1 cellular context compared by ENCODE assay signal in the genomic region with DNA sequence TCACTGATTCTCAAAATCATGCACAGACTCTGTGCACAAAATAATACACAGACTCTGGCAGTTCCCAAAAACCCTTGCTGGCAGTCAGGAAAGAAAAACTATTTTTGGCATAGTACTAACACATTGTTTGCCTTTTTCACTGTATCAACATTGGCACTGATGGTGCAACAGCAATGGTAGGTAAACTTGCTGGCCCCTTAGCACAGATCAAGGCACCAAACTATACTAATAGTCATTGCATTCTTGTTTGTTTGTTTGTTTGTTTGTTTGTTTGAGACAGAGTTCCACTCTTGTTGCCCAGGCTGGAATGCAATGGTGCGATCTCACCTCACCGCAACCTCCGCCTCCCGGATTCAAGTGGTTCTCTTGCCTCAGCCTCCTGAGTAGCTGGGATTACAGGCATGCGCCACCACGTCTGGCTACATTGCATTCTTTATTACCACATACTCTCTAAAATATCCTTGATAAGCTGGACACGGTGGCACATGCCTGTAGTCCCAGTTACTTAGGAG.
A peak's percentile ranks its signal among the peaks of the same experiment; 100 is the strongest.
TF ChIP-seq lines count a peak whose summit lies in the region.

No MANE protein-coding gene starts in this region.

TF ChIP-seq in HepG2, 621 proteins besides CTCF, POLR2A, EP300 and RAD21 (continued from another document and continues in another):
- no peak for TF ChIP-seq ZFP62 (CRISPR knock-in tag; IDR thresholded peaks at IDR 0.05)
- no peak for TF ChIP-seq PLRG1 (conservative IDR thresholded peaks at IDR 0.05)
- TF ChIP-seq, protein P1, sequence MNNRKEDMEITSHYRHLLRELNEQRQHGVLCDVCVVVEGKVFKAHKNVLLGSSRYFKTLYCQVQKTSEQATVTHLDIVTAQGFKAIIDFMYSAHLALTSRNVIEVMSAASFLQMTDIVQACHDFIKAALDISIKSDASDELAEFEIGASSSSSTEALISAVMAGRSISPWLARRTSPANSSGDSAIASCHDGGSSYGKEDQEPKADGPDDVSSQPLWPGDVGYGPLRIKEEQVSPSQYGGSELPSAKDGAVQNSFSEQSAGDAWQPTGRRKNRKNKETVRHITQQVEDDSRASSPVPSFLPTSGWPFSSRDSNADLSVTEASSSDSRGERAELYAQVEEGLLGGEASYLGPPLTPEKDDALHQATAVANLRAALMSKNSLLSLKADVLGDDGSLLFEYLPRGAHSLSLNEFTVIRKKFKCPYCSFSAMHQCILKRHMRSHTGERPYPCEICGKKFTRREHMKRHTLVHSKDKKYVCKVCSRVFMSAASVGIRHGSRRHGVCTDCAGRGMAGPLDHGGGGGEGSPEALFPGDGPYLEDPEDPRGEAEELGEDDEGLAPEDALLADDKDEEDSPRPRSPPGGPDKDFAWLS (CRISPR knock-in tag; IDR thresholded peaks at IDR 0.05; ENCODE audit: borderline replicate concordance), result no peak
- TF ChIP-seq ZC3H13 (CRISPR knock-in tag; IDR thresholded peaks at IDR 0.05), result no peak
- TF ChIP-seq ZNF816 (CRISPR knock-in tag; IDR thresholded peaks at IDR 0.05; ENCODE audit: borderline replicate concordance), result no peak
- TF ChIP-seq ZNF30 (CRISPR knock-in tag; IDR thresholded peaks at IDR 0.05), result no peak
- no peak for TF ChIP-seq MYNN (CRISPR knock-in tag; IDR thresholded peaks at IDR 0.05; ENCODE audit: low read depth)
- TF ChIP-seq KMT2A (CRISPR knock-in tag; IDR thresholded peaks at IDR 0.05), result no peak
- TF ChIP-seq, protein P2, sequence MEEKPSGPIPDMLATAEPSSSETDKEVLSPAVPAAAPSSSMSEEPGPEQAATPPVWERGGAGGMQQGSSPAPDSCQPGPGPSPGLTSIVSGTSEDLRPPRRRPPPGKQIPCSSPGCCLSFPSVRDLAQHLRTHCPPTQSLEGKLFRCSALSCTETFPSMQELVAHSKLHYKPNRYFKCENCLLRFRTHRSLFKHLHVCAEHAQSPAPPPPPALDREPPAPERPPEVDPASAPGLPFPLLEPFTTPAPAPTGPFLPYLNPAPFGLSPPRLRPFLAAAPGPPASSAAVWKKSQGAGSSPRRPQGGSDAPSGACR (CRISPR knock-in tag; IDR thresholded peaks at IDR 0.05), result no peak
- TF ChIP-seq ZFP36 (IDR thresholded peaks at IDR 0.05; ENCODE audit: borderline replicate concordance, low read depth, low read length, partially characterized antibody), result no peak
- no peak for TF ChIP-seq ZNF737 (CRISPR knock-in tag; IDR thresholded peaks at IDR 0.05; ENCODE audit: borderline replicate concordance)
- 0 out of 2 replicates have a peak, but pooled peaks have one; percentile 16 for TF ChIP-seq ZMYM4 (CRISPR knock-in tag; IDR thresholded peaks at IDR 0.05)
- no peak for TF ChIP-seq PHF20 (CRISPR knock-in tag; IDR thresholded peaks at IDR 0.05)
- no peak for TF ChIP-seq GATAD1 (CRISPR knock-in tag; IDR thresholded peaks at IDR 0.05)
- no peak for TF ChIP-seq ZNF556 (CRISPR knock-in tag; IDR thresholded peaks at IDR 0.05; ENCODE audit: borderline replicate concordance)
- TF ChIP-seq MED8 (CRISPR knock-in tag; IDR thresholded peaks at IDR 0.05; ENCODE audit: insufficient replicate concordance), result no peak
- TF ChIP-seq, protein P3, sequence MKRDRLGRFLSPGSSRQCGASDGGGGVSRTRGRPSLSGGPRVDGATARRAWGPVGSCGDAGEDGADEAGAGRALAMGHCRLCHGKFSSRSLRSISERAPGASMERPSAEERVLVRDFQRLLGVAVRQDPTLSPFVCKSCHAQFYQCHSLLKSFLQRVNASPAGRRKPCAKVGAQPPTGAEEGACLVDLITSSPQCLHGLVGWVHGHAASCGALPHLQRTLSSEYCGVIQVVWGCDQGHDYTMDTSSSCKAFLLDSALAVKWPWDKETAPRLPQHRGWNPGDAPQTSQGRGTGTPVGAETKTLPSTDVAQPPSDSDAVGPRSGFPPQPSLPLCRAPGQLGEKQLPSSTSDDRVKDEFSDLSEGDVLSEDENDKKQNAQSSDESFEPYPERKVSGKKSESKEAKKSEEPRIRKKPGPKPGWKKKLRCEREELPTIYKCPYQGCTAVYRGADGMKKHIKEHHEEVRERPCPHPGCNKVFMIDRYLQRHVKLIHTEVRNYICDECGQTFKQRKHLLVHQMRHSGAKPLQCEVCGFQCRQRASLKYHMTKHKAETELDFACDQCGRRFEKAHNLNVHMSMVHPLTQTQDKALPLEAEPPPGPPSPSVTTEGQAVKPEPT (CRISPR knock-in tag; IDR thresholded peaks at IDR 0.05; ENCODE audit: low read depth), result no peak
- TF ChIP-seq NCOA2 (CRISPR knock-in tag; IDR thresholded peaks at IDR 0.05), result 0 out of 2 replicates have a peak, but pooled peaks have one; percentile 25
- no peak for TF ChIP-seq ZNF782 (CRISPR knock-in tag; IDR thresholded peaks at IDR 0.05; ENCODE audit: borderline replicate concordance)
- TF ChIP-seq, protein P4, sequence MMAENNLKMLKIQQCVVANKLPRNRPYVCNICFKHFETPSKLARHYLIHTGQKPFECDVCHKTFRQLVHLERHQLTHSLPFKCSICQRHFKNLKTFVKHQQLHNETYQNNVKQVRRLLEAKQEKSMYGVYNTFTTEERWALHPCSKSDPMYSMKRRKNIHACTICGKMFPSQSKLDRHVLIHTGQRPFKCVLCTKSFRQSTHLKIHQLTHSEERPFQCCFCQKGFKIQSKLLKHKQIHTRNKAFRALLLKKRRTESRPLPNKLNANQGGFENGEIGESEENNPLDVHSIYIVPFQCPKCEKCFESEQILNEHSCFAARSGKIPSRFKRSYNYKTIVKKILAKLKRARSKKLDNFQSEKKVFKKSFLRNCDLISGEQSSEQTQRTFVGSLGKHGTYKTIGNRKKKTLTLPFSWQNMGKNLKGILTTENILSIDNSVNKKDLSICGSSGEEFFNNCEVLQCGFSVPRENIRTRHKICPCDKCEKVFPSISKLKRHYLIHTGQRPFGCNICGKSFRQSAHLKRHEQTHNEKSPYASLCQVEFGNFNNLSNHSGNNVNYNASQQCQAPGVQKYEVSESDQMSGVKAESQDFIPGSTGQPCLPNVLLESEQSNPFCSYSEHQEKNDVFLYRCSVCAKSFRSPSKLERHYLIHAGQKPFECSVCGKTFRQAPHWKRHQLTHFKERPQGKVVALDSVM (CRISPR knock-in tag; IDR thresholded peaks at IDR 0.05), result peak; percentile 61; the same call in 1 of the 2 replicates
- no peak for TF ChIP-seq SP4 (CRISPR knock-in tag; IDR thresholded peaks at IDR 0.05)
- TF ChIP-seq KLF16 (CRISPR knock-in tag; IDR thresholded peaks at IDR 0.05), result no peak
- TF ChIP-seq FIP1L1 (IDR thresholded peaks at IDR 0.05; ENCODE audit: borderline replicate concordance, insufficient read depth, low read depth, low read length), result no peak
- 0 out of 2 replicates have a peak, but pooled peaks have one; percentile 45 for TF ChIP-seq THAP11 (CRISPR knock-in tag; IDR thresholded peaks at IDR 0.05)
- no peak for TF ChIP-seq RARA (CRISPR knock-in tag; IDR thresholded peaks at IDR 0.05)
- no peak for TF ChIP-seq SP1 (IDR thresholded peaks at IDR 0.05)
- no peak for TF ChIP-seq SP1 (CRISPR knock-in tag; IDR thresholded peaks at IDR 0.05)
- TF ChIP-seq KDM5A (IDR thresholded peaks at IDR 0.05; ENCODE audit: borderline replicate concordance, low read length), result no peak
- TF ChIP-seq CBX5 (CRISPR knock-in tag; IDR thresholded peaks at IDR 0.05; ENCODE audit: borderline replicate concordance), result no peak
- TF ChIP-seq KDM4B (CRISPR knock-in tag; IDR thresholded peaks at IDR 0.05), result no peak
- TF ChIP-seq NCOA5 (CRISPR knock-in tag; IDR thresholded peaks at IDR 0.05), result no peak
- no peak for TF ChIP-seq KDM5B (CRISPR knock-in tag; IDR thresholded peaks at IDR 0.05; ENCODE audit: borderline replicate concordance)
- no peak for TF ChIP-seq RCOR2 (CRISPR knock-in tag; IDR thresholded peaks at IDR 0.05)
- TF ChIP-seq SOX6 (IDR thresholded peaks at IDR 0.05), result no peak
- TF ChIP-seq SOX6 (CRISPR knock-in tag; IDR thresholded peaks at IDR 0.05), result peak; percentile 75
- TF ChIP-seq GATAD2A (CRISPR knock-in tag; IDR thresholded peaks at IDR 0.05), result peak; percentile 73
- no peak for TF ChIP-seq SCMH1 (CRISPR knock-in tag; IDR thresholded peaks at IDR 0.05; ENCODE audit: borderline replicate concordance)
- TF ChIP-seq, protein P5, sequence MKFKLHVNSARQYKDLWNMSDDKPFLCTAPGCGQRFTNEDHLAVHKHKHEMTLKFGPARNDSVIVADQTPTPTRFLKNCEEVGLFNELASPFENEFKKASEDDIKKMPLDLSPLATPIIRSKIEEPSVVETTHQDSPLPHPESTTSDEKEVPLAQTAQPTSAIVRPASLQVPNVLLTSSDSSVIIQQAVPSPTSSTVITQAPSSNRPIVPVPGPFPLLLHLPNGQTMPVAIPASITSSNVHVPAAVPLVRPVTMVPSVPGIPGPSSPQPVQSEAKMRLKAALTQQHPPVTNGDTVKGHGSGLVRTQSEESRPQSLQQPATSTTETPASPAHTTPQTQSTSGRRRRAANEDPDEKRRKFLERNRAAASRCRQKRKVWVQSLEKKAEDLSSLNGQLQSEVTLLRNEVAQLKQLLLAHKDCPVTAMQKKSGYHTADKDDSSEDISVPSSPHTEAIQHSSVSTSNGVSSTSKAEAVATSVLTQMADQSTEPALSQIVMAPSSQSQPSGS (CRISPR knock-in tag; IDR thresholded peaks at IDR 0.05), result no peak
- no peak for TF ChIP-seq NPAS2 (CRISPR knock-in tag; IDR thresholded peaks at IDR 0.05; ENCODE audit: borderline replicate concordance)
- no peak for TF ChIP-seq PHF8 (CRISPR knock-in tag; IDR thresholded peaks at IDR 0.05)
- TF ChIP-seq, protein P6, sequence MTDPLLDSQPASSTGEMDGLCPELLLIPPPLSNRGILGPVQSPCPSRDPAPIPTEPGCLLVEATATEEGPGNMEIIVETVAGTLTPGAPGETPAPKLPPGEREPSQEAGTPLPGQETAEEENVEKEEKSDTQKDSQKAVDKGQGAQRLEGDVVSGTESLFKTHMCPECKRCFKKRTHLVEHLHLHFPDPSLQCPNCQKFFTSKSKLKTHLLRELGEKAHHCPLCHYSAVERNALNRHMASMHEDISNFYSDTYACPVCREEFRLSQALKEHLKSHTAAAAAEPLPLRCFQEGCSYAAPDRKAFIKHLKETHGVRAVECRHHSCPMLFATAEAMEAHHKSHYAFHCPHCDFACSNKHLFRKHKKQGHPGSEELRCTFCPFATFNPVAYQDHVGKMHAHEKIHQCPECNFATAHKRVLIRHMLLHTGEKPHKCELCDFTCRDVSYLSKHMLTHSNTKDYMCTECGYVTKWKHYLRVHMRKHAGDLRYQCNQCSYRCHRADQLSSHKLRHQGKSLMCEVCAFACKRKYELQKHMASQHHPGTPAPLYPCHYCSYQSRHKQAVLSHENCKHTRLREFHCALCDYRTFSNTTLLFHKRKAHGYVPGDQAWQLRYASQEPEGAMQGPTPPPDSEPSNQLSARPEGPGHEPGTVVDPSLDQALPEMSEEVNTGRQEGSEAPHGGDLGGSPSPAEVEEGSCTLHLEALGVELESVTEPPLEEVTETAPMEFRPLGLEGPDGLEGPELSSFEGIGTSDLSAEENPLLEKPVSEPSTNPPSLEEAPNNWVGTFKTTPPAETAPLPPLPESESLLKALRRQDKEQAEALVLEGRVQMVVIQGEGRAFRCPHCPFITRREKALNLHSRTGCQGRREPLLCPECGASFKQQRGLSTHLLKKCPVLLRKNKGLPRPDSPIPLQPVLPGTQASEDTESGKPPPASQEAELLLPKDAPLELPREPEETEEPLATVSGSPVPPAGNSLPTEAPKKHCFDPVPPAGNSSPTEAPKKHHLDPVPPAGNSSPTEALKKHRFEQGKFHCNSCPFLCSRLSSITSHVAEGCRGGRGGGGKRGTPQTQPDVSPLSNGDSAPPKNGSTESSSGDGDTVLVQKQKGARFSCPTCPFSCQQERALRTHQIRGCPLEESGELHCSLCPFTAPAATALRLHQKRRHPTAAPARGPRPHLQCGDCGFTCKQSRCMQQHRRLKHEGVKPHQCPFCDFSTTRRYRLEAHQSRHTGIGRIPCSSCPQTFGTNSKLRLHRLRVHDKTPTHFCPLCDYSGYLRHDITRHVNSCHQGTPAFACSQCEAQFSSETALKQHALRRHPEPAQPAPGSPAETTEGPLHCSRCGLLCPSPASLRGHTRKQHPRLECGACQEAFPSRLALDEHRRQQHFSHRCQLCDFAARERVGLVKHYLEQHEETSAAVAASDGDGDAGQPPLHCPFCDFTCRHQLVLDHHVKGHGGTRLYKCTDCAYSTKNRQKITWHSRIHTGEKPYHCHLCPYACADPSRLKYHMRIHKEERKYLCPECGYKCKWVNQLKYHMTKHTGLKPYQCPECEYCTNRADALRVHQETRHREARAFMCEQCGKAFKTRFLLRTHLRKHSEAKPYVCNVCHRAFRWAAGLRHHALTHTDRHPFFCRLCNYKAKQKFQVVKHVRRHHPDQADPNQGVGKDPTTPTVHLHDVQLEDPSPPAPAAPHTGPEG (CRISPR knock-in tag; IDR thresholded peaks at IDR 0.05), result no peak
- TF ChIP-seq ZNF776 (CRISPR knock-in tag; IDR thresholded peaks at IDR 0.05), result no peak
- TF ChIP-seq RAD51 (IDR thresholded peaks at IDR 0.05; ENCODE audit: borderline replicate concordance), result no peak
- no peak for TF ChIP-seq ZNF660 (CRISPR knock-in tag; IDR thresholded peaks at IDR 0.05; ENCODE audit: borderline replicate concordance, low read depth)
- no peak for TF ChIP-seq HNRNPH1 (optimal IDR thresholded peaks at IDR 0.05; ENCODE audit: low read depth, low read length)
- TF ChIP-seq, protein P7, sequence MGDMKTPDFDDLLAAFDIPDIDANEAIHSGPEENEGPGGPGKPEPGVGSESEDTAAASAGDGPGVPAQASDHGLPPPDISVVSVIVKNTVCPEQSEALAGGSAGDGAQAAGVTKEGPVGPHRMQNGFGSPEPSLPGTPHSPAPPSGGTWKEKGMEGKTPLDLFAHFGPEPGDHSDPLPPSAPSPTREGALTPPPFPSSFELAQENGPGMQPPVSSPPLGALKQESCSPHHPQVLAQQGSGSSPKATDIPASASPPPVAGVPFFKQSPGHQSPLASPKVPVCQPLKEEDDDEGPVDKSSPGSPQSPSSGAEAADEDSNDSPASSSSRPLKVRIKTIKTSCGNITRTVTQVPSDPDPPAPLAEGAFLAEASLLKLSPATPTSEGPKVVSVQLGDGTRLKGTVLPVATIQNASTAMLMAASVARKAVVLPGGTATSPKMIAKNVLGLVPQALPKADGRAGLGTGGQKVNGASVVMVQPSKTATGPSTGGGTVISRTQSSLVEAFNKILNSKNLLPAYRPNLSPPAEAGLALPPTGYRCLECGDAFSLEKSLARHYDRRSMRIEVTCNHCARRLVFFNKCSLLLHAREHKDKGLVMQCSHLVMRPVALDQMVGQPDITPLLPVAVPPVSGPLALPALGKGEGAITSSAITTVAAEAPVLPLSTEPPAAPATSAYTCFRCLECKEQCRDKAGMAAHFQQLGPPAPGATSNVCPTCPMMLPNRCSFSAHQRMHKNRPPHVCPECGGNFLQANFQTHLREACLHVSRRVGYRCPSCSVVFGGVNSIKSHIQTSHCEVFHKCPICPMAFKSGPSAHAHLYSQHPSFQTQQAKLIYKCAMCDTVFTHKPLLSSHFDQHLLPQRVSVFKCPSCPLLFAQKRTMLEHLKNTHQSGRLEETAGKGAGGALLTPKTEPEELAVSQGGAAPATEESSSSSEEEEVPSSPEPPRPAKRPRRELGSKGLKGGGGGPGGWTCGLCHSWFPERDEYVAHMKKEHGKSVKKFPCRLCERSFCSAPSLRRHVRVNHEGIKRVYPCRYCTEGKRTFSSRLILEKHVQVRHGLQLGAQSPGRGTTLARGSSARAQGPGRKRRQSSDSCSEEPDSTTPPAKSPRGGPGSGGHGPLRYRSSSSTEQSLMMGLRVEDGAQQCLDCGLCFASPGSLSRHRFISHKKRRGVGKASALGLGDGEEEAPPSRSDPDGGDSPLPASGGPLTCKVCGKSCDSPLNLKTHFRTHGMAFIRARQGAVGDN (CRISPR knock-in tag; IDR thresholded peaks at IDR 0.05), result no peak
- 0 out of 2 replicates have a peak, but pooled peaks have one; percentile 9 for TF ChIP-seq ZNF644 (CRISPR knock-in tag; IDR thresholded peaks at IDR 0.05; ENCODE audit: low read depth)
- no peak for TF ChIP-seq TOE1 (CRISPR knock-in tag; IDR thresholded peaks at IDR 0.05)
- TF ChIP-seq CEBPB (IDR thresholded peaks at IDR 0.05; ENCODE audit: borderline replicate concordance, low read depth, low read length), result peak; percentile 89
